In the genomic region with DNA sequence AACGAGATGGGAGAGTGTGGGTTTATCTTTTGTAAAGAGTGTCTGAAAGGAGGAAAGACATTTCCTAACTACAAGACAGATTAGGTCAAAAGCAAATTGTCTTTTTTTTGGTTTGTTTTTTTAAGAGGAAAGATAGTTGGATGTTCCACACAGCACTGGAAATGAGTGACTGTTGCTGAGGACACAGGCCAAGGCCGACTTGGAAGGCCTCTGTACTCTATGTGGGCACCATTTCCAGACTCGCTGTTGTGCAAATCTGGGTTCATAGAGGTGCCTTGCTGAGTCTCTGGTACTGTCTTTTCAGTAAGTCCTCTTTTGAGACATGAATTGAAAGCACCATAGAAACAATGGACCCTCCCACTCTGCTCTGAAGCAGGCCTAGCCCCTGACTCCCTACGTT, we compare ENCODE assay signal across 19 cellular contexts.
"Had no signal": no experiment of that assay in that cellular context is flagged by ENCODE, and none has a peak within 500 bp of the region (broad histone marks: within the 10 kb centered on the region; RNA-seq: fewer than 3 reads in every experiment).

No MANE protein-coding gene starts in this region.

- H3K27me3 ChIP-seq: breast epithelium, esophagus muscularis mucosa, heart right ventricle, thyroid gland had no signal

- H3K27ac Mint-ChIP-seq: activated CD4-positive, alpha-beta T cell treated with anti-CD3 and anti-CD28 coated beads, Interleukin-2, amount 10 ng/mL, durations not matched to agents 7 days and 5 days; activated CD8-positive, alpha-beta T cell treated with anti-CD3 and anti-CD28 coated beads, Interleukin-2, amount 10 ng/mL, durations not matched to agents 7 days and 5 days; activated naive CD4-positive, alpha-beta T cell treated with anti-CD3 and anti-CD28 coated beads, Interleukin-2, amount 50 U/mL, for 72 hours; effector memory CD8-positive, alpha-beta T cell; progenitor cell of endocrine pancreas had no signal

- H3K4me1 ChIP-seq: breast epithelium, heart right ventricle had no signal

- DNase-seq: activated CD4-positive, alpha-beta T cell treated with anti-CD3 and anti-CD28 coated beads, Interleukin-2, amount 10 ng/mL, durations not matched to agents 7 days and 5 days; activated CD4-positive, CD25-positive, alpha-beta regulatory T cell treated with anti-CD3 and anti-CD28 coated beads, Interleukin-2, amount 50 U/mL, for 72 hours; activated CD8-positive, alpha-beta T cell treated with anti-CD3 and anti-CD28 coated beads, Interleukin-2, amount 10 ng/mL, durations not matched to agents 7 days and 5 days; activated T-cell treated with anti-CD3 and anti-CD28 coated beads, Interleukin-2, amount 50 U/mL, for 1 hour; effector memory CD8-positive, alpha-beta T cell; heart right ventricle; kidney; retina; stimulated activated CD4-positive, alpha-beta T cell treated with anti-CD3 and anti-CD28 coated beads, Interleukin-4, amount 100 ng/mL, for 24 hours; stimulated activated naive CD4-positive, alpha-beta T cell treated with Interleukin-2 at 50 U/mL for 16 hours; T-helper 1 cell; thyroid gland; WERI-Rb-1 had no signal

- H3K9me3 ChIP-seq: thyroid gland had no signal

- H3K27ac ChIP-seq: breast epithelium, heart right ventricle, WERI-Rb-1 had no signal

- ATAC-seq: activated CD8-positive, alpha-beta T cell treated with anti-CD3 and anti-CD28 coated beads, Interleukin-2, amount 10 ng/mL, durations not matched to agents 7 days and 5 days; activated naive CD4-positive, alpha-beta T cell treated with anti-CD3 and anti-CD28 coated beads, Interleukin-2, amount 50 U/mL, for 72 hours; effector memory CD8-positive, alpha-beta T cell; heart right ventricle had no signal

- H3K4me3 Mint-ChIP-seq: activated CD4-positive, alpha-beta T cell treated with anti-CD3 and anti-CD28 coated beads, Interleukin-2, amount 10 ng/mL, durations not matched to agents 7 days and 5 days; activated CD8-positive, alpha-beta T cell treated with anti-CD3 and anti-CD28 coated beads, Interleukin-2, amount 10 ng/mL, durations not matched to agents 7 days and 5 days; central memory CD8-positive, alpha-beta T cell; effector memory CD8-positive, alpha-beta T cell had no signal

- H3K4me1 Mint-ChIP-seq: activated CD4-positive, alpha-beta T cell treated with anti-CD3 and anti-CD28 coated beads, Interleukin-2, amount 10 ng/mL, durations not matched to agents 7 days and 5 days; central memory CD8-positive, alpha-beta T cell had no signal

- H3K4me3 ChIP-seq: breast epithelium, esophagus muscularis mucosa, heart right ventricle, lung, thyroid gland had no signal

- H3K36me3 ChIP-seq: breast epithelium, esophagus muscularis mucosa, heart right ventricle, thyroid gland, WERI-Rb-1 had no signal

- H3K36me3 Mint-ChIP-seq: activated naive CD4-positive, alpha-beta T cell treated with anti-CD3 and anti-CD28 coated beads, Interleukin-2, amount 50 U/mL, for 72 hours had no signal

- H3K27me3 Mint-ChIP-seq: progenitor cell of endocrine pancreas had no signal
